8 cellular contexts compared by ENCODE assay signal in the genomic region with DNA sequence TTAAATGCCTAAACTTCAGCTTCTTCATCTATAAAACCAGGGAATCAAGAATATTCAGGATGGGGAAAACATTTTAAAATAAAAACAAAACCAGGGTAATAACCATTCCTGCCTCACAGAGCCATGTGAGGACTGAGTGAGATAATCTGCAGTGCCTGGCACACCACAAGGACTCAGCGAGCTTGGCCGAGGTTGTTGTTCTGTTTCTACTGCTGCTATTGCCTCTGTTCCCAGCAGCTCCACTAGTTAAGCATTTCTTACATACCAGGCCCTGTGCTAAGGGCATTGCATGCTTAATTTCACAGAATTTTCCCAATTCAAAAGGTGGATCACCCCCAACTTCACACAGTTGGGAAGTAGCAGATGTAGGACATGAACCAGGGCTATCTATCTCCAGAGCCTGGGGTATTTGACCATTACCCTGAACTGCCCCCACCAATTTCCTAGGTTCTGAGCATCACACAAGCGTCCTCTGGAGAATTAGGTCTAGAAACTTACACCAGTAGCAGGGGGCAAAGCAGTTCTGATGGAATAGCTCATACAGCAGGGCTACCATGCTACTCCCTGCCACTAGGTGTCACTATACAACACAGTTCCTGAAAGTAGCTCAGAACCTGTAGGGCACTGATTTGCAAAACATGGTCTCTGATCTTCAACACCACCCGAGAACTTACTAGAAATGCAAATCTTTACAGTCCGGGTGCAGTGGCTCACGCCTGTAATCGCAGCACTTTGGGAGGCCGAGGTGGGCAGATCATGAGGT.
DNase-seq lines count a peak whose midpoint lies in the region; ATAC-seq, FAIRE-seq and TF ChIP-seq lines count a peak whose summit lies in the region.

No MANE protein-coding gene starts in this region.

- BruUV-seq in K562 (replicated peaks; lab: Mats Ljungman, UMichigan): no TSS peak

- in situ Hi-C loops in K562 (cut with MboI): no loop called here

- H3K79me1 ChIP-seq in mesendoderm (ENCODE audit: low read length) (peaks cover 2% of the 10 kb centered on the region), neuronal stem cell (ENCODE audit: low read depth, low read length) (peaks cover 5% of the 10 kb centered on the region)

- H4K5ac ChIP-seq in mesendoderm (ENCODE audit: low read length): no peak overlapping the region

- H4K20me1 ChIP-seq in KMS-11 (ENCODE audit: insufficient read depth) (no peaks in the 10 kb centered on the region), K562 (replicated peaks; ENCODE audit: control insufficient read depth, insufficient read depth, low read length) (no peaks in the 10 kb centered on the region)

- H3K4me3 ChIP-seq in KMS-11 (IDR thresholded peaks at IDR 0.05; ENCODE audit: insufficient read depth, low read depth, low read length) (no peak overlapping the region), K562 (no peak overlapping the region), mesendoderm (ENCODE audit: low read length) (no peak overlapping the region), neuronal stem cell (ENCODE audit: low read length in 2 of 2) (no peak overlapping the region)

- TF ChIP-seq CTCF in KMS-11 (conservative IDR thresholded peaks at IDR 0.05; ENCODE audit: low read depth, low read length): peak; percentile 62
- peak; percentile 61 to 73 (median 67) for TF ChIP-seq CTCF in K562 (IDR thresholded peaks at IDR 0.05 in 2 of 3, conservative IDR thresholded peaks at IDR 0.05 in 1 of 3; ENCODE audit: insufficient read depth in 2 of 3, low read depth in 1 of 3, low read length in 3 of 3)

- CTCF ChIA-PET in K562 (lab: Yijun Ruan, JAX; ENCODE audit: low intra/inter-chr PET ratio): interaction anchor here (0.5 to 1.5 kb wide), 2 partner anchors 53 to 61 kb away, joined by 4 to 6 read pairs; no protein-coding TSS in a partner anchor

- no peak overlapping the region for H2AFZ ChIP-seq in KMS-11 (ENCODE audit: low read depth)
- H2AFZ ChIP-seq in K562 (ENCODE audit: low read depth, low read length): no peak overlapping the region
- no peak overlapping the region for H2AFZ ChIP-seq in neuronal stem cell (ENCODE audit: low read length)

- no peak overlapping the region for H2BK15ac ChIP-seq in mesendoderm (replicated peaks; ENCODE audit: low read depth)
- no peak overlapping the region for H2BK15ac ChIP-seq in neuronal stem cell (ENCODE audit: low read length)

- H3K9ac ChIP-seq in KMS-11 (no peak overlapping the region), K562 (ENCODE audit: insufficient read depth in 1 of 2, low read depth in 2 of 2, low read length in 2 of 2) (no peak overlapping the region), mesendoderm (ENCODE audit: low read length) (no peak overlapping the region), neuronal stem cell (ENCODE audit: low read depth, low read length, poor library complexity) (no peak overlapping the region)

- H3K9me1 ChIP-seq in K562 (ENCODE audit: control insufficient read depth, insufficient read depth, low read length): no peaks in the 10 kb centered on the region

- H3K36me3 ChIP-seq in KMS-11 (ENCODE audit: insufficient read depth) (no peaks in the 10 kb centered on the region), K562 (ENCODE audit: control insufficient read depth, insufficient read depth, low read length) (peaks cover 84% of the 10 kb centered on the region), mesendoderm (ENCODE audit: control insufficient read depth, insufficient read depth, low read length) (peaks cover 4% of the 10 kb centered on the region), neuronal stem cell (replicated peaks in 1 of 2; ENCODE audit: control insufficient read depth in 2 of 2, insufficient read depth in 2 of 2, low read length in 2 of 2) (peaks cover 12 to 31% of the 10 kb centered on the region in 2 donors)

- H2AK5ac ChIP-seq in mesendoderm (ENCODE audit: low read length): no peak overlapping the region
- H2AK5ac ChIP-seq in neuronal stem cell (ENCODE audit: low read depth, low read length): no peak overlapping the region

- H4K8ac ChIP-seq in mesendoderm (ENCODE audit: low read depth, low read length) (no peak overlapping the region), neuronal stem cell (ENCODE audit: low read depth, low read length) (no peak overlapping the region)

- H4K91ac ChIP-seq in neuronal stem cell (ENCODE audit: low read depth, low read length, poor library complexity): no peak overlapping the region

- TF ChIP-seq POLR2A in K562 (conservative IDR thresholded peaks at IDR 0.05): no peak

- no peak for TF ChIP-seq EP300 in K562 (IDR thresholded peaks at IDR 0.05; ENCODE audit: low read length)

- H3K14ac ChIP-seq in neuronal stem cell (ENCODE audit: low read length): no peak overlapping the region

- H3K27ac ChIP-seq in KMS-11 (no peak overlapping the region), K562 (ENCODE audit: extremely low read depth, low read depth, low read length) (no peak overlapping the region), mesendoderm (ENCODE audit: low read depth, low read length) (no peak overlapping the region), neuronal stem cell (replicated peaks; ENCODE audit: low read length) (no peak overlapping the region)

- no peak overlapping the region for H2BK5ac ChIP-seq in mesendoderm (ENCODE audit: low read length)
- H2BK5ac ChIP-seq in neuronal stem cell (ENCODE audit: low read length): no peak overlapping the region

- peak; percentile 76 for ATAC-seq in K562
- no peak for ATAC-seq in GM19452 (IDR thresholded peaks at IDR 0.05; ENCODE audit: unreplicated experiment)

- H3K27me3 ChIP-seq in KMS-11 (ENCODE audit: insufficient read depth, low read depth): no peaks in the 10 kb centered on the region
- H3K27me3 ChIP-seq in K562 (ENCODE audit: control insufficient read depth in 2 of 2, insufficient read depth in 2 of 2, low read length in 2 of 2): no peaks in the 10 kb centered on the region
- no peaks in the 10 kb centered on the region for H3K27me3 ChIP-seq in mesendoderm (ENCODE audit: insufficient read depth, low read length, poor library complexity)
- no peaks in the 10 kb centered on the region for H3K27me3 ChIP-seq in neuronal stem cell (ENCODE audit: control insufficient read depth in 3 of 3, insufficient read depth in 3 of 3, low read depth in 1 of 3, low read length in 3 of 3)

- peak; percentile 22 to 73; a peak in 3 of 4 replicates for TF ChIP-seq RAD21 in K562 (CRISPR knock-in tag; conservative IDR thresholded peaks at IDR 0.05 in 1 of 2, IDR thresholded peaks at IDR 0.05 in 1 of 2)

- 94% methylated on average over 8 of the region's 8 CpGs for WGBS in K562 (ENCODE audit: insufficient coverage, low coverage, missing lambda C conversion rate)
- no CpG with 5 or more reads among the region's 8 CpGs for WGBS in mesendoderm (ENCODE audit: extremely low coverage, insufficient coverage, low lambda C conversion rate)
- no CpG with 5 or more reads among the region's 8 CpGs for WGBS in neuronal stem cell (ENCODE audit: extremely low coverage in 2 of 2, insufficient read length in 2 of 2, insufficient replicate concordance in 1 of 2), 2 donors

- H3K4me2 ChIP-seq in KMS-11: no peak overlapping the region
- H3K4me2 ChIP-seq in K562 (ENCODE audit: insufficient read depth, low read length): no peak overlapping the region
- no peak overlapping the region for H3K4me2 ChIP-seq in mesendoderm (ENCODE audit: low read length)
- no peak overlapping the region for H3K4me2 ChIP-seq in neuronal stem cell (ENCODE audit: insufficient read depth, low read length, poor library complexity, severe bottlenecking)

- H3K9me3 ChIP-seq in K562 (replicated peaks; ENCODE audit: control insufficient read depth, insufficient read depth, low read depth, low read length) (peaks cover 31% of the 10 kb centered on the region), neuronal stem cell (replicated peaks in 1 of 2; ENCODE audit: control insufficient read depth in 2 of 2, insufficient read depth in 1 of 2, low read depth in 1 of 2, low read length in 2 of 2) (peaks cover 21 to 40% of the 10 kb centered on the region in 2 donors)

- FAIRE-seq in K562 (lab: Jason Lieb, UNC): peak; percentile 86

- DNase-seq in COLO668 (lab: John Stamatoyannopoulos, UW; ENCODE audit: unreplicated experiment) (peak; percentile 39), K562 (ENCODE audit: extremely low read depth in 1 of 4, low spot score in 3 of 4) (peak; percentile 49 to 72 (median 62)), mesendoderm (peak; percentile 77), NCI-H1048 (lab: John Stamatoyannopoulos, UW) (no peak), neuronal stem cell (ENCODE audit: low spot score) (no peak), posterior vena cava (ENCODE audit: low spot score) (no peak)

- H3K18ac ChIP-seq in mesendoderm (ENCODE audit: low read length) (no peak overlapping the region), neuronal stem cell (ENCODE audit: low read length) (no peak overlapping the region)

- H3K4ac ChIP-seq in mesendoderm (ENCODE audit: low read depth, low read length): no peak overlapping the region
- H3K4ac ChIP-seq in neuronal stem cell (ENCODE audit: low read length): no peak overlapping the region

- H3K23ac ChIP-seq in mesendoderm (ENCODE audit: low read length) (no peak overlapping the region), neuronal stem cell (ENCODE audit: low read depth, low read length, poor library complexity) (no peak overlapping the region)

- H3K4me1 ChIP-seq in KMS-11 (ENCODE audit: low read depth, poor library complexity, severe bottlenecking) (no peaks in the 10 kb centered on the region), K562 (replicated peaks in 1 of 2; ENCODE audit: control insufficient read depth in 2 of 2, insufficient read depth in 2 of 2, low read length in 2 of 2) (peaks cover 0 to 14% of the 10 kb centered on the region in 2 experiments; a peak in 1 of 5 replicates), mesendoderm (ENCODE audit: control insufficient read depth, low read depth, low read length) (peaks cover 2% of the 10 kb centered on the region), neuronal stem cell (ENCODE audit: control insufficient read depth in 2 of 2, insufficient read depth in 1 of 2, low read depth in 1 of 2, low read length in 2 of 2) (peaks cover 20 to 23% of the 10 kb centered on the region in 2 donors)

- H3K79me2 ChIP-seq in KMS-11 (ENCODE audit: insufficient read depth, low read depth): no peaks in the 10 kb centered on the region
- no peaks in the 10 kb centered on the region for H3K79me2 ChIP-seq in K562 (ENCODE audit: control insufficient read depth, insufficient read depth, low read length)
- no peaks in the 10 kb centered on the region for H3K79me2 ChIP-seq in mesendoderm (ENCODE audit: control insufficient read depth, insufficient read depth, low read length)

- H2BK12ac ChIP-seq in neuronal stem cell (ENCODE audit: low read length): no peak overlapping the region

- intact Hi-C loops in K562 (cut with micrococcal nuclease) (no loop called here), posterior vena cava (cut with DNase I) (no loop called here)

- H2BK120ac ChIP-seq in mesendoderm (ENCODE audit: low read depth, low read length) (no peak overlapping the region), neuronal stem cell (ENCODE audit: low read depth, low read length) (no peak overlapping the region)

- POLR2A ChIA-PET in K562 (lab: Yijun Ruan, JAX): interaction anchor here (0.6 to 1.0 kb wide), 5 partner anchors 11 to 1783 kb away, joined by 3 to 5 read pairs (median 4); no protein-coding TSS in a partner anchor

- no peak overlapping the region for H3K56ac ChIP-seq in mesendoderm (ENCODE audit: low read length)

TF ChIP-seq in K562, 482 proteins besides CTCF, POLR2A, EP300 and RAD21 (continues in another document):
- TF ChIP-seq FOXJ2 (tag; IDR thresholded peaks at IDR 0.05) (no peak), TRIM24 (IDR thresholded peaks at IDR 0.05) (peak; percentile 25 to 29; a peak in 2 of 4 replicates)

Comparison
In these comparisons a context has a peak if more than half of its experiments do, and no peak if none do; other contexts are left out.
1. DNase-seq: peak in COLO668 (single experiment), K562 (4 of 4) and mesendoderm (single experiment); none in NCI-H1048 (single experiment), neuronal stem cell (single experiment) and posterior vena cava (single experiment).